28 cellular contexts compared by ENCODE assay signal in the genomic region with DNA sequence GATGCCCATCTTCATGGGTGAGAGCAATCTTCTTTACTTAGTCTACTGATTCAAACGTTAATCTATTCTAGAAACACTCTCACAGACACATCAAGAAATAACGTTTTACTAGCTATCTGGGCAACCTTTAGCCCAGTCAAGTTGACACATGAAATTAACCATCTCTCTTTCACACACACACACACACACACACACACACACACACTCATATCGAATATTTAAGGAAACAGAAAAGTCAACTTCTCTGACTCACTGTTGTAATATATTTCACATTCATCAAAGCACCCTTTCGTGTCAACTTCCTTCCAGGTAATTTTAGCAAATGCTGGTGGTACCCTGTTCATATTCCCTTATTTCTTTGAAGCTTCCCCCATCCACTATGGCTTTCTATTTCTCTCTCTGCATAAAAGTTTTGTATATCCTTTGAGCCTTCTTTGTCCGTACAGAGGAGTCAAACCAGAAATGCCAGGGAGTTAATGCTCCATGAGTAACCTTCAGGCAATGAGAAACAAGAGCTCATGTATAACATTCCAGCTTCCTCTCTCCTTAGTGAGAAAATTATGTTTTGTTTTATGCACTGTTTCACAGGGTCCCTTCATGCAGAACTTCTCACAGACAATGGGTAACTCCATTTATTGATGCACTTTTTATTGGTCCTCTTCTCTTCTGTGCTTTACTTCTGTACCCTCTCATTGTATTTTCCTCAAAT.
DNase-seq lines count a peak whose midpoint lies in the region; ATAC-seq, FAIRE-seq and TF ChIP-seq lines count a peak whose summit lies in the region.
"Had no signal": no experiment of that assay in that cellular context is flagged by ENCODE, and none has a peak within 500 bp of the region (broad histone marks: within the 10 kb centered on the region; RNA-seq: fewer than 3 reads in every experiment).

No MANE protein-coding gene starts in this region.

- H3K27ac ChIP-seq in IMR-90 (ENCODE audit: insufficient read depth, low read length): no peak overlapping the region
- H3K27ac ChIP-seq in astrocyte (ENCODE audit: low read depth, low read length): no peak overlapping the region
- no peak overlapping the region for H3K27ac ChIP-seq in GM23248
- H3K27ac ChIP-seq: foreskin keratinocyte, prostate gland, skin epidermis, tibial artery had no signal

- H2BK20ac ChIP-seq in IMR-90 (ENCODE audit: low read depth, low read length): no peak overlapping the region

- H3K27me3 ChIP-seq in IMR-90 (ENCODE audit: control insufficient read depth, insufficient read depth, low read length) (no peaks in the 10 kb centered on the region), astrocyte (ENCODE audit: insufficient read depth, low read length) (no peaks in the 10 kb centered on the region), GM23248 (replicated peaks; ENCODE audit: insufficient read depth) (no peaks in the 10 kb centered on the region)
- H3K27me3 ChIP-seq: foreskin keratinocyte, tibial artery had no signal

- no peak overlapping the region for H2AFZ ChIP-seq in IMR-90 (replicated peaks; ENCODE audit: low read length, poor library complexity)
- no peak overlapping the region for H2AFZ ChIP-seq in astrocyte (ENCODE audit: low read depth, low read length)
- no peak overlapping the region for H2AFZ ChIP-seq in GM23248

- TF ChIP-seq POLR2A in IMR-90 (IDR thresholded peaks at IDR 0.05; ENCODE audit: low read depth, low read length): no peak

- TF ChIP-seq CTCF in IMR-90 (conservative IDR thresholded peaks at IDR 0.05; ENCODE audit: low read depth, low read length) (no peak), astrocyte (IDR thresholded peaks at IDR 0.05; ENCODE audit: insufficient read depth, low read depth, low read length) (no peak), nephron (IDR thresholded peaks at IDR 0.05; ENCODE audit: unreplicated experiment in 3 of 3) (no peak)

- no peaks in the 10 kb centered on the region for H4K20me1 ChIP-seq in IMR-90 (ENCODE audit: insufficient read depth, low read length)
- no peaks in the 10 kb centered on the region for H4K20me1 ChIP-seq in astrocyte (ENCODE audit: insufficient read depth, low read length)
- no peaks in the 10 kb centered on the region for H4K20me1 ChIP-seq in GM23248 (ENCODE audit: insufficient read depth)

- no peak overlapping the region for H3K14ac ChIP-seq in IMR-90 (replicated peaks; ENCODE audit: low read depth, low read length)

- peaks cover 39% of the 10 kb centered on the region for H3K4me1 Mint-ChIP-seq in activated CD4-positive, alpha-beta memory T cell treated with anti-CD3 and anti-CD28 coated beads for 36 hours (ENCODE audit: low read depth)
- H3K4me1 Mint-ChIP-seq in activated CD4-positive, alpha-beta memory T cell treated with anti-CD3 and anti-CD28 coated beads, Interleukin-2, amount 10 ng/mL, durations not matched to agents 7 days and 5 days: peaks cover 30% of the 10 kb centered on the region
- H3K4me1 Mint-ChIP-seq in astrocyte (ENCODE audit: low read depth, unreplicated experiment) (no peaks in the 10 kb centered on the region), nephron (peaks cover 28% of the 10 kb centered on the region)

- dilution Hi-C loops in IMR-90 (cut with HindIII; ENCODE audit: low sequenced_read_pairs, unreplicated experiment): no loop called here

- H3K9me3 Mint-ChIP-seq in activated CD4-positive, alpha-beta memory T cell treated with anti-CD3 and anti-CD28 coated beads for 36 hours: peaks cover 11% of the 10 kb centered on the region
- peaks cover 14% of the 10 kb centered on the region for H3K9me3 Mint-ChIP-seq in activated CD4-positive, alpha-beta memory T cell treated with anti-CD3 and anti-CD28 coated beads, Interleukin-2, amount 10 ng/mL, durations not matched to agents 7 days and 5 days
- peaks cover 4% of the 10 kb centered on the region for H3K9me3 Mint-ChIP-seq in astrocyte (ENCODE audit: unreplicated experiment)
- peaks cover 13% of the 10 kb centered on the region for H3K9me3 Mint-ChIP-seq in nephron
- H3K9me3 Mint-ChIP-seq: immature natural killer cell had no signal

- no peaks in the 10 kb centered on the region for H3F3A ChIP-seq in GM23248 (ENCODE audit: insufficient read depth)

- no peak overlapping the region for H3K4me3 Mint-ChIP-seq in activated CD4-positive, alpha-beta memory T cell treated with anti-CD3 and anti-CD28 coated beads for 36 hours
- no peak overlapping the region for H3K4me3 Mint-ChIP-seq in activated CD4-positive, alpha-beta memory T cell treated with anti-CD3 and anti-CD28 coated beads, Interleukin-2, amount 10 ng/mL, durations not matched to agents 7 days and 5 days
- H3K4me3 Mint-ChIP-seq in astrocyte (ENCODE audit: unreplicated experiment) (no peak overlapping the region), nephron (no peak overlapping the region)
- H3K4me3 Mint-ChIP-seq: activated naive CD8-positive, alpha-beta T cell treated with anti-CD3 and anti-CD28 coated beads, Interleukin-2, amount 10 ng/mL, durations not matched to agents 7 days and 5 days; B cell; brain; immature natural killer cell had no signal

- H3K23ac ChIP-seq in IMR-90 (ENCODE audit: low read depth, low read length): no peak overlapping the region

- H2BK5ac ChIP-seq in IMR-90 (ENCODE audit: low read depth, low read length, poor library complexity, severe bottlenecking): no peak overlapping the region

- no peaks in the 10 kb centered on the region for H3K9me2 ChIP-seq in GM23248 (ENCODE audit: insufficient read depth)

- H3K4me2 ChIP-seq in IMR-90 (ENCODE audit: low read depth, low read length) (no peak overlapping the region), astrocyte (ENCODE audit: low read length) (no peak overlapping the region), GM23248 (ENCODE audit: unreplicated experiment) (no peak overlapping the region)

- peaks cover 7% of the 10 kb centered on the region for H3K36me3 Mint-ChIP-seq in activated CD4-positive, alpha-beta memory T cell treated with anti-CD3 and anti-CD28 coated beads for 36 hours
- peaks cover 15% of the 10 kb centered on the region for H3K36me3 Mint-ChIP-seq in activated CD4-positive, alpha-beta memory T cell treated with anti-CD3 and anti-CD28 coated beads, Interleukin-2, amount 10 ng/mL, durations not matched to agents 7 days and 5 days (ENCODE audit: low read depth)
- peaks cover 3% of the 10 kb centered on the region for H3K36me3 Mint-ChIP-seq in astrocyte (ENCODE audit: low read depth, unreplicated experiment)
- H3K36me3 Mint-ChIP-seq in nephron (ENCODE audit: low read depth): peaks cover 9% of the 10 kb centered on the region
- H3K36me3 Mint-ChIP-seq: brain had no signal

- H3K36me3 ChIP-seq in IMR-90 (ENCODE audit: control insufficient read depth, insufficient read depth, low read length) (no peaks in the 10 kb centered on the region), astrocyte (ENCODE audit: insufficient read depth, low read length) (no peaks in the 10 kb centered on the region), GM23248 (ENCODE audit: low read depth) (no peaks in the 10 kb centered on the region)
- H3K36me3 ChIP-seq: prostate gland, tibial artery had no signal

- H2BK15ac ChIP-seq in IMR-90 (ENCODE audit: low read depth, low read length): no peak overlapping the region

- no peak overlapping the region for H2AK5ac ChIP-seq in IMR-90 (ENCODE audit: low read depth, low read length)

- no peak overlapping the region for H3K56ac ChIP-seq in IMR-90 (ENCODE audit: extremely low read depth, insufficient read depth, low read length)

- H4K5ac ChIP-seq in IMR-90 (ENCODE audit: low read depth, low read length): no peak overlapping the region

- no peak overlapping the region for H4K91ac ChIP-seq in IMR-90 (ENCODE audit: insufficient read depth, low read depth, low read length)

- peak overlapping the region; percentile 18 for H3K27ac Mint-ChIP-seq in activated CD4-positive, alpha-beta memory T cell treated with anti-CD3 and anti-CD28 coated beads for 36 hours
- no peak overlapping the region for H3K27ac Mint-ChIP-seq in activated CD4-positive, alpha-beta memory T cell treated with anti-CD3 and anti-CD28 coated beads, Interleukin-2, amount 10 ng/mL, durations not matched to agents 7 days and 5 days
- H3K27ac Mint-ChIP-seq in astrocyte (ENCODE audit: unreplicated experiment): no peak overlapping the region
- H3K27ac Mint-ChIP-seq in nephron: peak overlapping the region; percentile 30 to 90 (median 67)
- H3K27ac Mint-ChIP-seq: activated naive CD8-positive, alpha-beta T cell treated with anti-CD3 and anti-CD28 coated beads, Interleukin-2, amount 10 ng/mL, durations not matched to agents 7 days and 5 days; B cell; immature natural killer cell had no signal

- in situ Hi-C loops in IMR-90 (cut with MboI; ENCODE audit: low sequenced_read_pairs) (no loop called here), GM23248 (cut with MboI) (no loop called here)

- POLR2A ChIA-PET in activated CD4-positive, alpha-beta memory T cell treated with anti-CD3 and anti-CD28 coated beads for 36 hours (lab: Charles Lee): no interaction called here
- POLR2A ChIA-PET in activated CD4-positive, alpha-beta memory T cell treated with anti-CD3 and anti-CD28 coated beads, Interleukin-2, amount 10 ng/mL, durations not matched to agents 7 days and 5 days (lab: Charles Lee): no interaction called here
- POLR2A ChIA-PET in IMR-90 (lab: Charles Lee; ENCODE audit: unreplicated experiment): no interaction called here

- TF ChIP-seq RAD21 in IMR-90 (IDR thresholded peaks at IDR 0.05; ENCODE audit: low read length): no peak

- H3K18ac ChIP-seq in IMR-90 (ENCODE audit: low read depth, low read length): no peak overlapping the region

- no peak overlapping the region for H3K4me3 ChIP-seq in IMR-90 (ENCODE audit: insufficient read depth, low read depth, low read length)
- no peak overlapping the region for H3K4me3 ChIP-seq in astrocyte (ENCODE audit: insufficient read depth, low read depth, low read length)
- H3K4me3 ChIP-seq in GM23248: no peak overlapping the region
- H3K4me3 ChIP-seq: lung, prostate gland, skin epidermis, tibial artery had no signal

- no TSS peak for BruUV-seq in IMR-90 (replicated peaks; lab: Mats Ljungman, UMichigan)

- no peaks in the 10 kb centered on the region for H3K79me1 ChIP-seq in IMR-90 (ENCODE audit: low read depth in 1 of 2, low read length in 2 of 2)

- WGBS in IMR-90 (ENCODE audit: extremely low coverage in 2 of 2, insufficient read length in 1 of 2), 2 experiments: no CpG with 5 or more reads among the region's 5 CpGs
- 96 to 97% methylated on average over 5 of the region's 5 CpGs for WGBS in GM23248 (ENCODE audit: low coverage in 1 of 2, low lambda C conversion rate in 2 of 2, missing lambda C conversion rate in 2 of 2), 2 experiments

- H3K27me3 Mint-ChIP-seq in activated CD4-positive, alpha-beta memory T cell treated with anti-CD3 and anti-CD28 coated beads for 36 hours: no peaks in the 10 kb centered on the region
- no peaks in the 10 kb centered on the region for H3K27me3 Mint-ChIP-seq in activated CD4-positive, alpha-beta memory T cell treated with anti-CD3 and anti-CD28 coated beads, Interleukin-2, amount 10 ng/mL, durations not matched to agents 7 days and 5 days
- H3K27me3 Mint-ChIP-seq in astrocyte (ENCODE audit: low read depth, unreplicated experiment) (no peaks in the 10 kb centered on the region), nephron (ENCODE audit: low read depth) (no peaks in the 10 kb centered on the region)
- H3K27me3 Mint-ChIP-seq: activated naive CD8-positive, alpha-beta T cell treated with anti-CD3 and anti-CD28 coated beads, Interleukin-2, amount 10 ng/mL, durations not matched to agents 7 days and 5 days; B cell; brain had no signal

- H3K4me1 ChIP-seq in IMR-90 (ENCODE audit: control insufficient read depth, insufficient read depth, low read length): no peaks in the 10 kb centered on the region
- no peaks in the 10 kb centered on the region for H3K4me1 ChIP-seq in astrocyte (ENCODE audit: insufficient read depth, low read length)
- H3K4me1 ChIP-seq in GM23248 (ENCODE audit: insufficient read depth): peaks cover 24% of the 10 kb centered on the region
- H3K4me1 ChIP-seq: foreskin keratinocyte, prostate gland had no signal

- H2BK120ac ChIP-seq in IMR-90 (ENCODE audit: low read depth, low read length): no peak overlapping the region

- CTCF ChIA-PET in activated CD4-positive, alpha-beta memory T cell treated with anti-CD3 and anti-CD28 coated beads for 36 hours (lab: Charles Lee): no interaction called here
- CTCF ChIA-PET in activated CD4-positive, alpha-beta memory T cell treated with anti-CD3 and anti-CD28 coated beads, Interleukin-2, amount 10 ng/mL, durations not matched to agents 7 days and 5 days (lab: Charles Lee): interaction anchor here (1.0 kb wide), 1 partner anchor 11 kb away, joined by 3 read pairs; no protein-coding TSS in a partner anchor
- CTCF ChIA-PET in IMR-90 (lab: Yijun Ruan, JAX): no interaction called here

- FAIRE-seq in astrocyte (lab: Jason Lieb, UNC): no peak
- FAIRE-seq: A204.1, H1 had no signal

- no peak for DNase-seq in activated CD4-positive, alpha-beta memory T cell treated with anti-CD3 and anti-CD28 coated beads for 36 hours
- DNase-seq in activated CD4-positive, alpha-beta memory T cell treated with anti-CD3 and anti-CD28 coated beads, Interleukin-2, amount 10 ng/mL, durations not matched to agents 7 days and 5 days: no peak
- DNase-seq in IMR-90 (peak; percentile 16), astrocyte (ENCODE audit: low read depth) (peak; percentile 8), GM23248 (no peak), nucleus accumbens (lab: John Stamatoyannopoulos, UW) (no peak)
- DNase-seq: activated naive CD8-positive, alpha-beta T cell treated with anti-CD3 and anti-CD28 coated beads, Interleukin-2, amount 10 ng/mL, durations not matched to agents 7 days and 5 days; Calu3; EL; erythroblast; foreskin keratinocyte; immature natural killer cell; NCI-H1417 treated with DMSO at 0.1 percent for 48 hours; NCI-H446; SIG-M5; stimulated activated CD4-positive, alpha-beta T cell treated with anti-CD3 and anti-CD28 coated beads, Interleukin-2, amount 100 ng/mL, for 24 hours; stimulated activated naive CD4-positive, alpha-beta T cell treated with Interleukin-2 at 50 U/mL for 16 hours; tibial artery had no signal

- peak; percentile 32; the same call in 1 of the 2 replicates for ATAC-seq in IMR-90 (ENCODE audit: low read depth)
- ATAC-seq in HG02759 (IDR thresholded peaks at IDR 0.05; ENCODE audit: unreplicated experiment): no peak
- ATAC-seq: activated CD4-positive, CD25-positive, alpha-beta regulatory T cell treated with anti-CD3 and anti-CD28 coated beads, Interleukin-2, amount 50 U/mL, for 24 hours; foreskin keratinocyte had no signal

- no peak overlapping the region for H3K4ac ChIP-seq in IMR-90 (ENCODE audit: low read depth, low read length)

- H3K79me2 ChIP-seq in astrocyte (ENCODE audit: insufficient read depth, low read length): no peaks in the 10 kb centered on the region
- H3K79me2 ChIP-seq in GM23248 (ENCODE audit: insufficient read depth): no peaks in the 10 kb centered on the region

- no peak overlapping the region for H3K9ac ChIP-seq in IMR-90 (ENCODE audit: low read depth, low read length)
- H3K9ac ChIP-seq in astrocyte (ENCODE audit: low read length): no peak overlapping the region
- H3K9ac ChIP-seq in GM23248: no peak overlapping the region

- H4K8ac ChIP-seq in IMR-90 (ENCODE audit: low read depth in 2 of 2, low read length in 2 of 2): no peak overlapping the region

- H3K9me3 ChIP-seq in IMR-90 (ENCODE audit: control insufficient read depth, insufficient read depth, low read length): no peaks in the 10 kb centered on the region
- H3K9me3 ChIP-seq in astrocyte (ENCODE audit: insufficient read depth, low read depth, low read length): no peaks in the 10 kb centered on the region
- no peaks in the 10 kb centered on the region for H3K9me3 ChIP-seq in GM23248 (ENCODE audit: low read depth)
- H3K9me3 ChIP-seq: prostate gland, tibial artery had no signal

- intact Hi-C loops in activated CD4-positive, alpha-beta memory T cell treated with anti-CD3 and anti-CD28 coated beads for 36 hours (cut with micrococcal nuclease): no loop called here
- intact Hi-C loops in IMR-90 (cut with micrococcal nuclease): loop anchor here (10.0 kb wide), 1 partner anchor 520 kb away; no protein-coding TSS in a partner anchor

- no peak overlapping the region for H2AK9ac ChIP-seq in IMR-90 (replicated peaks; ENCODE audit: low read depth, low read length, poor library complexity)

- no peaks in the 10 kb centered on the region for H3K9me1 ChIP-seq in IMR-90 (ENCODE audit: insufficient read depth, low read length)

Comparison
In these comparisons a context has a peak if more than half of its experiments do, and no peak if none do; other contexts are left out.
1. H3K27ac Mint-ChIP-seq: peak in activated CD4-positive, alpha-beta memory T cell treated with anti-CD3 and anti-CD28 coated beads for 36 hours (single experiment) and nephron (3 of 3); none in activated CD4-positive, alpha-beta memory T cell treated with anti-CD3 and anti-CD28 coated beads, Interleukin-2, amount 10 ng/mL, durations not matched to agents 7 days and 5 days (single experiment) and astrocyte (single experiment).
2. DNase-seq: peak in IMR-90 (single experiment) and astrocyte (single experiment); none in activated CD4-positive, alpha-beta memory T cell treated with anti-CD3 and anti-CD28 coated beads for 36 hours (single experiment), activated CD4-positive, alpha-beta memory T cell treated with anti-CD3 and anti-CD28 coated beads, Interleukin-2, amount 10 ng/mL, durations not matched to agents 7 days and 5 days (single experiment), GM23248 (single experiment) and nucleus accumbens (0 of 56).